1 cellular context compared by ENCODE assay signal in the genomic region with DNA sequence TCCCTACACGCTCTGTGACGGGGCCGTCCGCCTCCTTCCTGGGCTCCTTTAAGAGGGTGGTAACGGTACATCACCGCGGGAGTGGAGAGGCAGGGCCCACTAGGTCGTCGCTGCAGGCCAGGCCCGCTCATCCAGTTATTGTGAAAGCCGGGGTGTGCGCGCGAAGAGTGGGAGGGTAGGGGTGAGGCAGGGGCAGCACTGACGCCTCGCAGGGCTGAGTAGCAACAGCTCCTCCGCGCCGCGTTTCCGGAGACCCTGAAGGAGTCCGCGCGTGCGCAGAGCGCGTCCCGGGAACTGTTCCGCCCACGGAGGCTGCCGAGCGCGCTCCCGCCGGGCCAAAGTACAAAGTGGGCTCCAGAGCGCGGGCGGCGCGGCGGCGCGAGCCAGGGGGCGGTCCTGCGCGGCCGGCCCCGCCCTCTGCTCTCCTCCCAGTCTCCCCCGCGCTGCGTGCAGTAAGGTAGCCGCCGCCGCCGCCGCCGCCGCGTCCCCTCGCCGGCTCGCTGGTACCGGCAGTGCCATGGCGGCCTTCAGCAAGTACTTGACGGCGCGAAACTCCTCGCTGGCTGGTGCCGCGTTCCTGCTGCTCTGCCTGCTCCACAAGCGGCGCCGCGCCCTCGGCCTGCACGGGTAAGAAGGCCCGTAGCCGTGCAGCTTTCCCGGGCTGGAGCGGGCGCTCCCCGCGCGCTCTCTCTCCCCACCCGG.
A peak's percentile ranks its signal among the peaks of the same experiment; 100 is the strongest.
TF ChIP-seq lines count a peak whose summit lies in the region.

A gene (plus strand): TSS at position 428 of the 702 bp plus-strand sequence. CDS start 90 bp downstream, at position 518.

TF ChIP-seq in HEK293, 187 proteins besides CTCF, POLR2A, EP300 and RAD21 (continued from another document and continues in another):
- TF ChIP-seq, protein P1, sequence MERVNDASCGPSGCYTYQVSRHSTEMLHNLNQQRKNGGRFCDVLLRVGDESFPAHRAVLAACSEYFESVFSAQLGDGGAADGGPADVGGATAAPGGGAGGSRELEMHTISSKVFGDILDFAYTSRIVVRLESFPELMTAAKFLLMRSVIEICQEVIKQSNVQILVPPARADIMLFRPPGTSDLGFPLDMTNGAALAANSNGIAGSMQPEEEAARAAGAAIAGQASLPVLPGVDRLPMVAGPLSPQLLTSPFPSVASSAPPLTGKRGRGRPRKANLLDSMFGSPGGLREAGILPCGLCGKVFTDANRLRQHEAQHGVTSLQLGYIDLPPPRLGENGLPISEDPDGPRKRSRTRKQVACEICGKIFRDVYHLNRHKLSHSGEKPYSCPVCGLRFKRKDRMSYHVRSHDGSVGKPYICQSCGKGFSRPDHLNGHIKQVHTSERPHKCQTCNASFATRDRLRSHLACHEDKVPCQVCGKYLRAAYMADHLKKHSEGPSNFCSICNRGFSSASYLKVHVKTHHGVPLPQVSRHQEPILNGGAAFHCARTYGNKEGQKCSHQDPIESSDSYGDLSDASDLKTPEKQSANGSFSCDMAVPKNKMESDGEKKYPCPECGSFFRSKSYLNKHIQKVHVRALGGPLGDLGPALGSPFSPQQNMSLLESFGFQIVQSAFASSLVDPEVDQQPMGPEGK (tag by site-specific recombination; IDR thresholded peaks at IDR 0.05) = peak; percentile 56; the same call in 1 of the 2 replicates
- no peak for TF ChIP-seq ZNF837 (tag by site-specific recombination; IDR thresholded peaks at IDR 0.05)
- peak; percentile 85 for TF ChIP-seq SP7 (tag by site-specific recombination; IDR thresholded peaks at IDR 0.05)
- TF ChIP-seq YY2 (tag by site-specific recombination; IDR thresholded peaks at IDR 0.05) = peak; percentile 67
- TF ChIP-seq ZNF169 (tag by site-specific recombination; IDR thresholded peaks at IDR 0.05) = no peak
- TF ChIP-seq, protein P2, sequence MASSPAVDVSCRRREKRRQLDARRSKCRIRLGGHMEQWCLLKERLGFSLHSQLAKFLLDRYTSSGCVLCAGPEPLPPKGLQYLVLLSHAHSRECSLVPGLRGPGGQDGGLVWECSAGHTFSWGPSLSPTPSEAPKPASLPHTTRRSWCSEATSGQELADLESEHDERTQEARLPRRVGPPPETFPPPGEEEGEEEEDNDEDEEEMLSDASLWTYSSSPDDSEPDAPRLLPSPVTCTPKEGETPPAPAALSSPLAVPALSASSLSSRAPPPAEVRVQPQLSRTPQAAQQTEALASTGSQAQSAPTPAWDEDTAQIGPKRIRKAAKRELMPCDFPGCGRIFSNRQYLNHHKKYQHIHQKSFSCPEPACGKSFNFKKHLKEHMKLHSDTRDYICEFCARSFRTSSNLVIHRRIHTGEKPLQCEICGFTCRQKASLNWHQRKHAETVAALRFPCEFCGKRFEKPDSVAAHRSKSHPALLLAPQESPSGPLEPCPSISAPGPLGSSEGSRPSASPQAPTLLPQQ (tag by site-specific recombination; IDR thresholded peaks at IDR 0.05) = peak; percentile 100
- TF ChIP-seq ZEB2 (tag by site-specific recombination; IDR thresholded peaks at IDR 0.05) = peak; percentile 21
- no peak; the same call in none of the 2 replicates for TF ChIP-seq ZNF501 (tag by site-specific recombination; IDR thresholded peaks at IDR 0.05)
- TF ChIP-seq ZNF830 (tag by site-specific recombination; IDR thresholded peaks at IDR 0.05; ENCODE audit: low read depth) = no peak
- no peak for TF ChIP-seq ZNF157 (tag by site-specific recombination; IDR thresholded peaks at IDR 0.05)
- TF ChIP-seq, protein P3, sequence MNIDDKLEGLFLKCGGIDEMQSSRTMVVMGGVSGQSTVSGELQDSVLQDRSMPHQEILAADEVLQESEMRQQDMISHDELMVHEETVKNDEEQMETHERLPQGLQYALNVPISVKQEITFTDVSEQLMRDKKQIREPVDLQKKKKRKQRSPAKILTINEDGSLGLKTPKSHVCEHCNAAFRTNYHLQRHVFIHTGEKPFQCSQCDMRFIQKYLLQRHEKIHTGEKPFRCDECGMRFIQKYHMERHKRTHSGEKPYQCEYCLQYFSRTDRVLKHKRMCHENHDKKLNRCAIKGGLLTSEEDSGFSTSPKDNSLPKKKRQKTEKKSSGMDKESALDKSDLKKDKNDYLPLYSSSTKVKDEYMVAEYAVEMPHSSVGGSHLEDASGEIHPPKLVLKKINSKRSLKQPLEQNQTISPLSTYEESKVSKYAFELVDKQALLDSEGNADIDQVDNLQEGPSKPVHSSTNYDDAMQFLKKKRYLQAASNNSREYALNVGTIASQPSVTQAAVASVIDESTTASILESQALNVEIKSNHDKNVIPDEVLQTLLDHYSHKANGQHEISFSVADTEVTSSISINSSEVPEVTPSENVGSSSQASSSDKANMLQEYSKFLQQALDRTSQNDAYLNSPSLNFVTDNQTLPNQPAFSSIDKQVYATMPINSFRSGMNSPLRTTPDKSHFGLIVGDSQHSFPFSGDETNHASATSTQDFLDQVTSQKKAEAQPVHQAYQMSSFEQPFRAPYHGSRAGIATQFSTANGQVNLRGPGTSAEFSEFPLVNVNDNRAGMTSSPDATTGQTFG (tag by site-specific recombination; IDR thresholded peaks at IDR 0.05; ENCODE audit: borderline replicate concordance) = no peak
- TF ChIP-seq ZNF514 (tag by site-specific recombination; IDR thresholded peaks at IDR 0.05) = no peak
- TF ChIP-seq ZNF521 (tag by site-specific recombination; IDR thresholded peaks at IDR 0.05) = no peak
- no peak; the same call in none of the 2 replicates for TF ChIP-seq ZNF843 (tag by site-specific recombination; IDR thresholded peaks at IDR 0.05)
- peak; percentile 50; the same call in 1 of the 2 replicates for TF ChIP-seq ZBTB7A (tag by site-specific recombination; IDR thresholded peaks at IDR 0.05; ENCODE audit: low read depth)
- TF ChIP-seq ZNF529 (tag by site-specific recombination; IDR thresholded peaks at IDR 0.05; ENCODE audit: insufficient replicate concordance) = no peak
- no peak for TF ChIP-seq ZNF146 (tag by site-specific recombination; IDR thresholded peaks at IDR 0.05)
- TF ChIP-seq, protein P4, sequence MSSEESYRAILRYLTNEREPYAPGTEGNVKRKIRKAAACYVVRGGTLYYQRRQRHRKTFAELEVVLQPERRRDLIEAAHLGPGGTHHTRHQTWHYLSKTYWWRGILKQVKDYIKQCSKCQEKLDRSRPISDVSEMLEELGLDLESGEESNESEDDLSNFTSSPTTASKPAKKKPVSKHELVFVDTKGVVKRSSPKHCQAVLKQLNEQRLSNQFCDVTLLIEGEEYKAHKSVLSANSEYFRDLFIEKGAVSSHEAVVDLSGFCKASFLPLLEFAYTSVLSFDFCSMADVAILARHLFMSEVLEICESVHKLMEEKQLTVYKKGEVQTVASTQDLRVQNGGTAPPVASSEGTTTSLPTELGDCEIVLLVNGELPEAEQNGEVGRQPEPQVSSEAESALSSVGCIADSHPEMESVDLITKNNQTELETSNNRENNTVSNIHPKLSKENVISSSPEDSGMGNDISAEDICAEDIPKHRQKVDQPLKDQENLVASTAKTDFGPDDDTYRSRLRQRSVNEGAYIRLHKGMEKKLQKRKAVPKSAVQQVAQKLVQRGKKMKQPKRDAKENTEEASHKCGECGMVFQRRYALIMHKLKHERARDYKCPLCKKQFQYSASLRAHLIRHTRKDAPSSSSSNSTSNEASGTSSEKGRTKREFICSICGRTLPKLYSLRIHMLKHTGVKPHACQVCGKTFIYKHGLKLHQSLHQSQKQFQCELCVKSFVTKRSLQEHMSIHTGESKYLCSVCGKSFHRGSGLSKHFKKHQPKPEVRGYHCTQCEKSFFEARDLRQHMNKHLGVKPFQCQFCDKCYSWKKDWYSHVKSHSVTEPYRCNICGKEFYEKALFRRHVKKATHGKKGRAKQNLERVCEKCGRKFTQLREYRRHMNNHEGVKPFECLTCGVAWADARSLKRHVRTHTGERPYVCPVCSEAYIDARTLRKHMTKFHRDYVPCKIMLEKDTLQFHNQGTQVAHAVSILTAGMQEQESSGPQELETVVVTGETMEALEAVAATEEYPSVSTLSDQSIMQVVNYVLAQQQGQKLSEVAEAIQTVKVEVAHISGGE (tag by site-specific recombination; conservative IDR thresholded peaks at IDR 0.05; ENCODE audit: low read depth) = peak; percentile 73
- TF ChIP-seq, protein P5, sequence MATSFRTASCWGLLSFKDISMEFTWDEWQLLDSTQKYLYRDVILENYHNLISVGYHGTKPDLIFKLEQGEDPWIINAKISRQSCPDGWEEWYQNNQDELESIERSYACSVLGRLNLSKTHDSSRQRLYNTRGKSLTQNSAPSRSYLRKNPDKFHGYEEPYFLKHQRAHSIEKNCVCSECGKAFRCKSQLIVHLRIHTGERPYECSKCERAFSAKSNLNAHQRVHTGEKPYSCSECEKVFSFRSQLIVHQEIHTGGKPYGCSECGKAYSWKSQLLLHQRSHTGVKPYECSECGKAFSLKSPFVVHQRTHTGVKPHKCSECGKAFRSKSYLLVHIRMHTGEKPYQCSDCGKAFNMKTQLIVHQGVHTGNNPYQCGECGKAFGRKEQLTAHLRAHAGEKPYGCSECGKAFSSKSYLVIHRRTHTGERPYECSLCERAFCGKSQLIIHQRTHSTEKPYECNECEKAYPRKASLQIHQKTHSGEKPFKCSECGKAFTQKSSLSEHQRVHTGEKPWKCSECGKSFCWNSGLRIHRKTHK (tag by site-specific recombination; IDR thresholded peaks at IDR 0.05) = no peak
- no peak; the same call in 1 of the 2 replicates for TF ChIP-seq ZNF10 (tag by site-specific recombination; IDR thresholded peaks at IDR 0.05)
- peak; percentile 40 for TF ChIP-seq GLIS1 (tag by site-specific recombination; IDR thresholded peaks at IDR 0.05)
- TF ChIP-seq ZNF473 (tag by site-specific recombination; IDR thresholded peaks at IDR 0.05) = no peak
- TF ChIP-seq ZNF596 (tag by site-specific recombination; IDR thresholded peaks at IDR 0.05) = no peak; the same call in 1 of the 2 replicates
- no peak; the same call in 1 of the 2 replicates for TF ChIP-seq ZBTB1 (tag by site-specific recombination; IDR thresholded peaks at IDR 0.05)
- TF ChIP-seq, protein P6, sequence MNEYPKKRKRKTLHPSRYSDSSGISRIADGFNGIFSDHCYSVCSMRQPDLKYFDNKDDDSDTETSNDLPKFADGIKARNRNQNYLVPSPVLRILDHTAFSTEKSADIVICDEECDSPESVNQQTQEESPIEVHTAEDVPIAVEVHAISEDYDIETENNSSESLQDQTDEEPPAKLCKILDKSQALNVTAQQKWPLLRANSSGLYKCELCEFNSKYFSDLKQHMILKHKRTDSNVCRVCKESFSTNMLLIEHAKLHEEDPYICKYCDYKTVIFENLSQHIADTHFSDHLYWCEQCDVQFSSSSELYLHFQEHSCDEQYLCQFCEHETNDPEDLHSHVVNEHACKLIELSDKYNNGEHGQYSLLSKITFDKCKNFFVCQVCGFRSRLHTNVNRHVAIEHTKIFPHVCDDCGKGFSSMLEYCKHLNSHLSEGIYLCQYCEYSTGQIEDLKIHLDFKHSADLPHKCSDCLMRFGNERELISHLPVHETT (tag by site-specific recombination; IDR thresholded peaks at IDR 0.05) = no peak
- TF ChIP-seq TRIM28 (IDR thresholded peaks at IDR 0.05; ENCODE audit: borderline replicate concordance, low read length) = no peak
- TF ChIP-seq OVOL3 (tag by site-specific recombination; IDR thresholded peaks at IDR 0.05) = peak; percentile 65; the same call in 1 of the 2 replicates
- TF ChIP-seq SETDB1 (IDR thresholded peaks at IDR 0.05; ENCODE audit: insufficient read length, low read length) = no peak
- TF ChIP-seq, protein P7, sequence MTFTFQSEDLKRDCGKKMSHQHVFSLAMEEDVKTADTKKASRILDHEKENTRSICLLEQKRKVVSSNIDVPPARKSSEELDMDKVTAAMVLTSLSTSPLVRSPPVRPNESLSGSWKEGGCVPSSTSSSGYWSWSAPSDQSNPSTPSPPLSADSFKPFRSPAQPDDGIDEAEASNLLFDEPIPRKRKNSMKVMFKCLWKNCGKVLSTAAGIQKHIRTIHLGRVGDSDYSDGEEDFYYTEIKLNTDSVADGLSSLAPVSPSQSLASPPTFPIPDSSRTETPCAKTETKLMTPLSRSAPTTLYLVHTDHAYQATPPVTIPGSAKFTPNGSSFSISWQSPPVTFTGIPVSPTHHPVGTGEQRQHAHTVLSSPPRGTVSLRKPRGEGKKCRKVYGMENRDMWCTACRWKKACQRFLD (tag by site-specific recombination; IDR thresholded peaks at IDR 0.05) = peak; percentile 80; the same call in 1 of the 2 replicates
- TF ChIP-seq ZNF274 (IDR thresholded peaks at IDR 0.05; ENCODE audit: low read length) = no peak
- TF ChIP-seq ZNF274 (tag by site-specific recombination; IDR thresholded peaks at IDR 0.05; ENCODE audit: borderline replicate concordance) = no peak
- no peak for TF ChIP-seq ZNF354C (tag by site-specific recombination; IDR thresholded peaks at IDR 0.05; ENCODE audit: borderline replicate concordance, low read depth)
- TF ChIP-seq HOXC10 (CRISPR knock-in tag; IDR thresholded peaks at IDR 0.05) = 0 out of 2 replicates have a peak, but pooled peaks have one; percentile 26
- TF ChIP-seq YY1 (tag by site-specific recombination; IDR thresholded peaks at IDR 0.05) = peak; percentile 78
- TF ChIP-seq, protein P8, sequence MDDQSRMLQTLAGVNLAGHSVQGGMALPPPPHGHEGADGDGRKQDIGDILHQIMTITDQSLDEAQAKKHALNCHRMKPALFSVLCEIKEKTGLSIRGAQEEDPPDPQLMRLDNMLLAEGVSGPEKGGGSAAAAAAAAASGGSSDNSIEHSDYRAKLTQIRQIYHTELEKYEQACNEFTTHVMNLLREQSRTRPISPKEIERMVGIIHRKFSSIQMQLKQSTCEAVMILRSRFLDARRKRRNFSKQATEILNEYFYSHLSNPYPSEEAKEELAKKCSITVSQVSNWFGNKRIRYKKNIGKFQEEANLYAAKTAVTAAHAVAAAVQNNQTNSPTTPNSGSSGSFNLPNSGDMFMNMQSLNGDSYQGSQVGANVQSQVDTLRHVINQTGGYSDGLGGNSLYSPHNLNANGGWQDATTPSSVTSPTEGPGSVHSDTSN (CRISPR knock-in tag; IDR thresholded peaks at IDR 0.05) = peak; percentile 81; the same call in 1 of the 2 replicates
- TF ChIP-seq ZNF391 (tag by site-specific recombination; IDR thresholded peaks at IDR 0.05; ENCODE audit: borderline replicate concordance, low read depth) = peak; percentile 21; the same call in 1 of the 2 replicates
- TF ChIP-seq, protein P9, sequence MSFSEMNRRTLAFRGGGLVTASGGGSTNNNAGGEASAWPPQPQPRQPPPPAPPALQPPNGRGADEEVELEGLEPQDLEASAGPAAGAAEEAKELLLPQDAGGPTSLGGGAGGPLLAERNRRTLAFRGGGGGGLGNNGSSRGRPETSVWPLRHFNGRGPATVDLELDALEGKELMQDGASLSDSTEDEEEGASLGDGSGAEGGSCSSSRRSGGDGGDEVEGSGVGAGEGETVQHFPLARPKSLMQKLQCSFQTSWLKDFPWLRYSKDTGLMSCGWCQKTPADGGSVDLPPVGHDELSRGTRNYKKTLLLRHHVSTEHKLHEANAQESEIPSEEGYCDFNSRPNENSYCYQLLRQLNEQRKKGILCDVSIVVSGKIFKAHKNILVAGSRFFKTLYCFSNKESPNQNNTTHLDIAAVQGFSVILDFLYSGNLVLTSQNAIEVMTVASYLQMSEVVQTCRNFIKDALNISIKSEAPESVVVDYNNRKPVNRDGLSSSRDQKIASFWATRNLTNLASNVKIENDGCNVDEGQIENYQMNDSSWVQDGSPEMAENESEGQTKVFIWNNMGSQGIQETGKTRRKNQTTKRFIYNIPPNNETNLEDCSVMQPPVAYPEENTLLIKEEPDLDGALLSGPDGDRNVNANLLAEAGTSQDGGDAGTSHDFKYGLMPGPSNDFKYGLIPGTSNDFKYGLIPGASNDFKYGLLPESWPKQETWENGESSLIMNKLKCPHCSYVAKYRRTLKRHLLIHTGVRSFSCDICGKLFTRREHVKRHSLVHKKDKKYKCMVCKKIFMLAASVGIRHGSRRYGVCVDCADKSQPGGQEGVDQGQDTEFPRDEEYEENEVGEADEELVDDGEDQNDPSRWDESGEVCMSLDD (tag by site-specific recombination; IDR thresholded peaks at IDR 0.05) = no peak
- no peak for TF ChIP-seq PRDM1 (tag by site-specific recombination; IDR thresholded peaks at IDR 0.05)
- TF ChIP-seq ZFP69B (tag by site-specific recombination; IDR thresholded peaks at IDR 0.05) = peak; percentile 99
- TF ChIP-seq IKZF3 (tag by site-specific recombination; IDR thresholded peaks at IDR 0.05) = no peak
- TF ChIP-seq MZF1 (tag by site-specific recombination; IDR thresholded peaks at IDR 0.05; ENCODE audit: borderline replicate concordance) = no peak
- TF ChIP-seq ZNF132 (tag by site-specific recombination; IDR thresholded peaks at IDR 0.05; ENCODE audit: borderline replicate concordance) = no peak
